16 cellular contexts compared by ENCODE assay signal in the genomic region with DNA sequence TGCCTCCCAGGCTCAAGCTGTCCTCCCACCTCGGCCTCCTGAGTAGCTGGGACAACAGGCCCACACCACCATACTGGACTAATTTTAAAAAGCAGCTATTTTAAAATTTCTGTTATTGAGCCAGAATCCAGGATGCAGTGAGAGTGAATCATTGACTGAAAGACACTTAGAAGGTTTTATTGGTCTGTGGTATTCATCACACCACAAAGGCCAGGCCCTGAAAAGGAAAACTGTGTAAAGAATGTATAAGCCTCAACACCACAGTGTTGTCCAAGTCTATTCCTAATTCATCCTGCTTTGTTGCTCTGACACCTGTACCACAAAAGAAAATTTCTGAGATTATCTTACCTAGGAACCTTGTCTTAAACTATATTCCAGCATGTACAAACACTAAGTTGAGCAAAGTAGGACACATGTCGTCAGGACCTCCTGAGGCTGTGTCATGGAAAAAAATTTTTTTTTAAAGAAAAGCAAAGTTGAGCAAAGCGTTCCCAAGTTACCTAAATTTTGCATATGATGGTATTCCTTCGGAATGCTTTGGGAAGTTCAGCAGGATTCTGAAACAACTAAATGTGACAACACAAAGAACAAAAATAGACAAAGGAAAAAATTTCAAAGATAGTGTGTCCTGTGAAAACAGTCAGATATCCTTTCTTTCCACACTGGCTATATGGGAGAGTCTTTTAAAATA.
DNase-seq lines count a peak whose midpoint lies in the region; ATAC-seq, FAIRE-seq and TF ChIP-seq lines count a peak whose summit lies in the region.
"Had no signal": no experiment of that assay in that cellular context is flagged by ENCODE, and none has a peak within 500 bp of the region (broad histone marks: within the 10 kb centered on the region; RNA-seq: fewer than 3 reads in every experiment).

No MANE protein-coding gene starts in this region.

- WGBS in adrenal gland, 4 donors: 90 to 91% (median 91%) methylated on average over 4 of the region's 4 CpGs

- intact Hi-C loops in adrenal gland (cut with DNase I): no loop called here

- peaks cover 4% of the 10 kb centered on the region for H3K4me1 Mint-ChIP-seq in activated T-helper 17 cell treated with anti-CD3 and anti-CD28 coated beads, Interleukin-2, amount 50 U/mL, for 72 hours
- H3K4me1 Mint-ChIP-seq: stimulated activated memory B cell treated with anti-CD40 and anti-IgM and Interleukin-4, amounts not matched to agents 10 μg/mL and 1 μg/mL and 100 μg/mL, for 72 hours had no signal

- TF ChIP-seq CTCF in osteoblast (IDR thresholded peaks at IDR 0.05; ENCODE audit: extremely low read depth, low read depth, low read length): no peak
- no peak for TF ChIP-seq CTCF in adrenal gland (IDR thresholded peaks at IDR 0.05)
- no peak for TF ChIP-seq CTCF in GM10266 (IDR thresholded peaks at IDR 0.05; ENCODE audit: control insufficient read depth, insufficient read depth, low read depth, missing control alignments)

- peak overlapping the region; percentile 87 for H3K27ac ChIP-seq in osteoblast (ENCODE audit: low read depth, low read length)
- H3K27ac ChIP-seq in adrenal gland: peak overlapping the region in 2 of 5 donors; percentile 13 to 19
- H3K27ac ChIP-seq: colonic mucosa had no signal

- no peaks in the 10 kb centered on the region for H3K9me3 Mint-ChIP-seq in activated T-helper 17 cell treated with anti-CD3 and anti-CD28 coated beads, Interleukin-2, amount 50 U/mL, for 72 hours
- H3K9me3 Mint-ChIP-seq: natural killer cell treated with Interleukin-12 subunit alpha and Interleukin-12 subunit beta and Interleukin-15 and Interleukin-18, amount 100 ng/mL, for 72 hours; stimulated activated memory B cell treated with anti-CD40 and anti-IgM and Interleukin-4, amounts not matched to agents 10 μg/mL and 1 μg/mL and 100 μg/mL, for 72 hours had no signal

- H3K27me3 Mint-ChIP-seq in activated T-helper 17 cell treated with anti-CD3 and anti-CD28 coated beads, Interleukin-2, amount 50 U/mL, for 72 hours: no peaks in the 10 kb centered on the region
- H3K27me3 Mint-ChIP-seq: natural killer cell treated with Interleukin-12 subunit alpha and Interleukin-12 subunit beta and Interleukin-15 and Interleukin-18, amount 100 ng/mL, for 72 hours; stimulated activated memory B cell treated with anti-CD40 and anti-IgM and Interleukin-4, amounts not matched to agents 10 μg/mL and 1 μg/mL and 100 μg/mL, for 72 hours had no signal

- H3K4me3 ChIP-seq in osteoblast (ENCODE audit: insufficient read depth, low read length) (no peak overlapping the region), adrenal gland (no peak overlapping the region)
- H3K4me3 ChIP-seq: colonic mucosa, K562 had no signal

- DNase-seq in EL: peak; percentile 80
- peak; percentile 22 for DNase-seq in HTR-8/SVneo (ENCODE audit: insufficient read length, low spot score)
- no peak for DNase-seq in osteoblast (ENCODE audit: insufficient read length, low spot score, missing footprints)
- DNase-seq in adrenal gland: no peak
- DNase-seq in GM10266 (ENCODE audit: extremely low spot score): no peak
- DNase-seq: Caco-2; colonic mucosa; NCI-H2029 treated with DMSO at 0.1 percent for 48 hours; right cardiac atrium; SHP77 treated with DMSO at 0.1 percent for 48 hours; stimulated activated CD4-positive, alpha-beta T cell treated with anti-CD3 and anti-CD28 coated beads, Interleukin-4, amount 100 ng/mL, for 1 hour had no signal

- H3K9me3 ChIP-seq in osteoblast (ENCODE audit: low read depth, low read length) (no peaks in the 10 kb centered on the region), adrenal gland (replicated peaks in 1 of 3) (no peaks in the 10 kb centered on the region)
- H3K9me3 ChIP-seq: Caco-2, colonic mucosa had no signal

- no peaks in the 10 kb centered on the region for H4K20me1 ChIP-seq in osteoblast (ENCODE audit: insufficient read depth, low read length)

- no peaks in the 10 kb centered on the region for H3K79me2 ChIP-seq in osteoblast (ENCODE audit: insufficient read depth, low read length)

- H3K27ac Mint-ChIP-seq in activated T-helper 17 cell treated with anti-CD3 and anti-CD28 coated beads, Interleukin-2, amount 50 U/mL, for 72 hours: no peak overlapping the region
- H3K27ac Mint-ChIP-seq: natural killer cell treated with Interleukin-12 subunit alpha and Interleukin-12 subunit beta and Interleukin-15 and Interleukin-18, amount 100 ng/mL, for 72 hours; stimulated activated memory B cell treated with anti-CD40 and anti-IgM and Interleukin-4, amounts not matched to agents 10 μg/mL and 1 μg/mL and 100 μg/mL, for 72 hours had no signal

- TF ChIP-seq POLR2A in adrenal gland (IDR thresholded peaks at IDR 0.05): no peak

- H3K36me3 ChIP-seq in osteoblast (ENCODE audit: insufficient read depth, low read length) (no peaks in the 10 kb centered on the region), adrenal gland (replicated peaks in 1 of 2) (no peaks in the 10 kb centered on the region)
- H3K36me3 ChIP-seq: colonic mucosa had no signal

- peak overlapping the region; percentile 46 for H3K4me2 ChIP-seq in osteoblast (ENCODE audit: insufficient read depth, low read length)

- H3K27me3 ChIP-seq in osteoblast (ENCODE audit: insufficient read depth, low read length) (no peaks in the 10 kb centered on the region), adrenal gland (no peaks in the 10 kb centered on the region)
- H3K27me3 ChIP-seq: colonic mucosa had no signal

- peak; percentile 83 for ATAC-seq in activated T-helper 17 cell treated with anti-CD3 and anti-CD28 coated beads, Interleukin-2, amount 50 U/mL, for 72 hours (replicated peaks)
- ATAC-seq in HG03378 (IDR thresholded peaks at IDR 0.05; ENCODE audit: unreplicated experiment): no peak
- ATAC-seq: K562; natural killer cell treated with Interleukin-12 subunit alpha and Interleukin-12 subunit beta and Interleukin-15 and Interleukin-18, amount 100 ng/mL, for 72 hours; right cardiac atrium; stimulated activated memory B cell treated with anti-CD40 and anti-IgM and Interleukin-4, amounts not matched to agents 10 μg/mL and 1 μg/mL and 100 μg/mL, for 72 hours had no signal

- no peak overlapping the region for H3K4me3 Mint-ChIP-seq in activated T-helper 17 cell treated with anti-CD3 and anti-CD28 coated beads, Interleukin-2, amount 50 U/mL, for 72 hours
- H3K4me3 Mint-ChIP-seq: natural killer cell treated with Interleukin-12 subunit alpha and Interleukin-12 subunit beta and Interleukin-15 and Interleukin-18, amount 100 ng/mL, for 72 hours; stimulated activated memory B cell treated with anti-CD40 and anti-IgM and Interleukin-4, amounts not matched to agents 10 μg/mL and 1 μg/mL and 100 μg/mL, for 72 hours had no signal

- FAIRE-seq in HTR-8/SVneo (lab: Jason Lieb, UNC): no peak
- FAIRE-seq: K562 had no signal

- H3K36me3 Mint-ChIP-seq in activated T-helper 17 cell treated with anti-CD3 and anti-CD28 coated beads, Interleukin-2, amount 50 U/mL, for 72 hours (ENCODE audit: low read depth): no peaks in the 10 kb centered on the region
- H3K36me3 Mint-ChIP-seq: natural killer cell treated with Interleukin-12 subunit alpha and Interleukin-12 subunit beta and Interleukin-15 and Interleukin-18, amount 100 ng/mL, for 72 hours; stimulated activated memory B cell treated with anti-CD40 and anti-IgM and Interleukin-4, amounts not matched to agents 10 μg/mL and 1 μg/mL and 100 μg/mL, for 72 hours had no signal

- H2AFZ ChIP-seq in osteoblast (ENCODE audit: low read length): no peak overlapping the region

- H3K4me1 ChIP-seq in osteoblast (ENCODE audit: insufficient read depth, low read length) (peaks cover 5% of the 10 kb centered on the region), adrenal gland (replicated peaks in 1 of 2) (peaks cover 0 to 5% of the 10 kb centered on the region in 2 donors)
- H3K4me1 ChIP-seq: Caco-2, colonic mucosa had no signal

Comparison
In these comparisons a context has a peak if more than half of its experiments do, and no peak if none do; other contexts are left out.
1. DNase-seq: peak in EL (single experiment) and HTR-8/SVneo (single experiment); none in osteoblast (single experiment), adrenal gland (0 of 7) and GM10266 (single experiment).